8 cellular contexts compared by ENCODE assay signal in the genomic region with DNA sequence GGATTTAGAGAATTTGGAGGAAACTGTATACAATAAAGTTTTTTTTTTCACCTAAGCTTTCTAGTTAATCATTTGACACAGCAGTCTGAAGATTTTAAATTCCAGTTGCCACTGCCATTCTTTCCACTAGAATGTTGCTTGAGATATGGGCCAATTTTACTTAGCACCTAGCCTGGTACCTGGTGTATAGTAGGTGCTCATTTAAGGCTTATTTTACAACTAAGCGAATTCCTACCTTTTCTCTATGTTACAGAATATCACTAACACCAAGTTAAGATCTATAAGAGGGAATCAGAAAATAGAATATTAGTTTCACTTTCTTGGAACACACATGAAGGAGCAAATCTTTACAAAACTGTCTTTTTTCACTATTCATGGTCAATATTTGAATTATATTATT. TPM values are rescaled to one million over a fixed set of nuclear protein-coding genes. Genes with fewer than 3 reads are reported as not detected.
"Had no signal": no experiment of that assay in that cellular context is flagged by ENCODE, and none has a peak within 500 bp of the region (broad histone marks: within the 10 kb centered on the region; RNA-seq: fewer than 3 reads in every experiment).

No MANE protein-coding gene starts in this region.

- DNase-seq: GDM1, GF-D8 had no signal

- FAIRE-seq: G401.6, GM12891, GM12892, GM18507, GM19239 had no signal

RNA-seq across cellular contexts. Expression of a gene that starts 3.2 kb away (rescaled TPM):
- total RNA-seq: G401 had no signal
